ENCODE assay signal across 11 cellular contexts in genomic region chr14:67268456-67269115, GRCh38. TPM values are rescaled to one million over a fixed set of nuclear protein-coding genes. Genes with fewer than 3 reads are reported as not detected.
DNase-seq lines count a peak whose midpoint lies in the region; ATAC-seq and TF ChIP-seq lines count a peak whose summit lies in the region.
"Had no signal": no experiment of that assay in that cellular context is flagged by ENCODE, and none has a peak within 500 bp of the region (broad histone marks: within the 10 kb centered on the region; RNA-seq: fewer than 3 reads in every experiment).

No MANE protein-coding gene starts in this region.

- intact Hi-C loops in A673 (cut with micrococcal nuclease; ENCODE audit: unreplicated experiment), result no loop called here

- H3K27me3 Mint-ChIP-seq in nephron (ENCODE audit: low read depth), result no peaks in the 10 kb centered on the region
- H3K27me3 Mint-ChIP-seq: effector memory CD8-positive, alpha-beta T cell had no signal

- H3K9me3 Mint-ChIP-seq in nephron, result no peaks in the 10 kb centered on the region
- H3K9me3 Mint-ChIP-seq: effector memory CD8-positive, alpha-beta T cell had no signal

- H3K27ac ChIP-seq in A673 (ENCODE audit: low read depth, low read length, poor library complexity, severe bottlenecking), result peak overlapping the region; percentile 85
- H3K27ac ChIP-seq in RWPE1, result no peak overlapping the region
- H3K27ac ChIP-seq: neutrophil had no signal

- DNase-seq in A673 (ENCODE audit: low spot score) (peak; percentile 84), fibroblast of the aortic adventitia (ENCODE audit: low read depth) (no peak), RWPE1 (ENCODE audit: low spot score) (no peak), inferior parietal cortex (ENCODE audit: extremely low spot score) (no peak), NCI-H1105 (lab: John Stamatoyannopoulos, UW) (no peak), cerebellum (ENCODE audit: low spot score) (no peak)
- DNase-seq: ACHN; effector memory CD8-positive, alpha-beta T cell had no signal

- peaks cover 27% of the 10 kb centered on the region for H3K36me3 Mint-ChIP-seq in nephron (ENCODE audit: low read depth)

- H3K4me3 Mint-ChIP-seq in nephron, result peak overlapping the region; percentile 72 to 73 (median 73)
- H3K4me3 Mint-ChIP-seq: effector memory CD8-positive, alpha-beta T cell had no signal

- CTCF ChIA-PET in A673 (lab: Charles Lee), result no interaction called here
- CTCF ChIA-PET in RWPE1 (lab: Yijun Ruan, JAX), result no interaction called here

- ATAC-seq in SK-N-SH treated with all-trans-retinoic acid at 6 μM for 48 hours, result no peak
- ATAC-seq: effector memory CD8-positive, alpha-beta T cell had no signal

- BruUV-seq in A673 (replicated peaks; lab: Mats Ljungman, UMichigan), result no TSS peak

- peak overlapping the region; percentile 97 to 98 (median 98) for H3K27ac Mint-ChIP-seq in nephron

- TF ChIP-seq CTCF in A673 (conservative IDR thresholded peaks at IDR 0.05; ENCODE audit: low read depth, low read length) (no peak), fibroblast of the aortic adventitia (IDR thresholded peaks at IDR 0.05; ENCODE audit: insufficient read depth, low read length) (no peak), nephron (IDR thresholded peaks at IDR 0.05; ENCODE audit: unreplicated experiment in 3 of 3) (no peak), RWPE1 (conservative IDR thresholded peaks at IDR 0.05; ENCODE audit: low read depth) (no peak)

- POLR2A ChIA-PET in A673 (lab: Charles Lee; ENCODE audit: low non-redundant PET) (no interaction called here), RWPE1 (lab: Yijun Ruan, JAX; ENCODE audit: low non-redundant PET) (no interaction called here)

- no peaks in the 10 kb centered on the region for H3K9me3 ChIP-seq in A673 (ENCODE audit: low read depth, low read length, poor library complexity, severe bottlenecking)
- H3K9me3 ChIP-seq: neutrophil had no signal

- H3K4me3 ChIP-seq in A673 (ENCODE audit: low read depth, low read length, poor library complexity, severe bottlenecking) (peak overlapping the region; percentile 39), fibroblast of the aortic adventitia (ENCODE audit: low read depth, low read length) (peak overlapping the region; percentile 49)

- H3K36me3 ChIP-seq in A673 (ENCODE audit: insufficient read depth, low read length, poor library complexity, severe bottlenecking), result peaks cover 11% of the 10 kb centered on the region
- H3K36me3 ChIP-seq: neutrophil had no signal

- no peaks in the 10 kb centered on the region for H3K27me3 ChIP-seq in A673 (replicated peaks; ENCODE audit: insufficient read depth, low read depth, low read length, poor library complexity)
- H3K27me3 ChIP-seq: neutrophil had no signal

- H3K4me1 ChIP-seq in A673 (ENCODE audit: insufficient read depth, low read length, poor library complexity, severe bottlenecking), result peaks cover 41% of the 10 kb centered on the region

- H3K4me1 Mint-ChIP-seq in nephron, result peaks cover 55% of the 10 kb centered on the region

TF ChIP-seq in SK-N-SH treated with all-trans-retinoic acid at 6 μM for 48 hours, 23 proteins besides CTCF, POLR2A, EP300 and RAD21:
- no peak for TF ChIP-seq ZFP3 (CRISPR knock-in tag; IDR thresholded peaks at IDR 0.05)
- TF ChIP-seq TCF4 (CRISPR knock-in tag; IDR thresholded peaks at IDR 0.05; ENCODE audit: borderline replicate concordance), result no peak
- no peak for TF ChIP-seq PATZ1 (CRISPR knock-in tag; IDR thresholded peaks at IDR 0.05; ENCODE audit: borderline replicate concordance)
- TF ChIP-seq SNAI2 (CRISPR knock-in tag; IDR thresholded peaks at IDR 0.05), result no peak
- peak; percentile 56; the same call in 1 of the 2 replicates for TF ChIP-seq CSDC2 (CRISPR knock-in tag; IDR thresholded peaks at IDR 0.05)

RNA-seq across cellular contexts. Expression of gene PALS1, which starts 27.4 kb away (rescaled TPM):
- total RNA-seq in A673 (2021) (93.2 and 112 TPM in 2 replicates), fibroblast of the aortic adventitia (ENCODE audit: low replicate concordance) (23.6 and 28.4 TPM in 2 replicates), cerebellum (23.8 TPM)
